ENCODE assay signal across 31 cellular contexts in genomic region chr20:16415079-16415478, GRCh38.
DNase-seq lines count a peak whose midpoint lies in the region; ATAC-seq, FAIRE-seq and TF ChIP-seq lines count a peak whose summit lies in the region.
"Had no signal": no experiment of that assay in that cellular context is flagged by ENCODE, and none has a peak within 500 bp of the region (broad histone marks: within the 10 kb centered on the region; RNA-seq: fewer than 3 reads in every experiment).

No MANE protein-coding gene starts in this region.

- no peak overlapping the region for H3K4me3 ChIP-seq in bronchial epithelial cell (ENCODE audit: low read depth, low read length)
- H3K4me3 ChIP-seq in fibroblast of the aortic adventitia (ENCODE audit: low read depth, low read length): no peak overlapping the region
- H3K4me3 ChIP-seq in right atrium auricular region: no peak overlapping the region
- H3K4me3 ChIP-seq: ascending aorta, HAP-1, Peyer's patch, suprapubic skin had no signal

- DNase-seq in AG08395 (ENCODE audit: low spot score) (peak; percentile 20), GM03348 (ENCODE audit: low spot score) (peak; percentile 29), bronchial epithelial cell (ENCODE audit: low read depth) (peak; percentile 88), fibroblast of the aortic adventitia (ENCODE audit: low read depth) (peak; percentile 29), right atrium auricular region (ENCODE audit: low spot score) (no peak), GM20000 (ENCODE audit: low spot score) (no peak)
- DNase-seq in activated CD4-positive, alpha-beta T cell treated with anti-CD3 and anti-CD28 coated beads for 36 hours: no peak
- DNase-seq in activated naive CD4-positive, alpha-beta T cell treated with anti-CD3 and anti-CD28 coated beads, Interleukin-2, amount 50 U/mL, for 72 hours (ENCODE audit: low spot score in 2 of 2): no peak
- DNase-seq: activated CD4-positive, alpha-beta T cell treated with anti-CD3 and anti-CD28 coated beads for 1 hour; activated CD8-positive, alpha-beta T cell treated with anti-CD3 and anti-CD28 coated beads for 36 hours; activated effector memory CD4-positive, alpha-beta T cell treated with Interleukin-2 at 50 U/mL for 16 hours; caudate nucleus; CD4-positive, alpha-beta memory T cell; cortex of kidney; effector memory CD4-positive, alpha-beta T cell; hypothalamus; left colon; NCI-H1436 treated with DMSO at 0.1 percent for 48 hours; NCI-H2081 treated with DMSO at 0.1 percent for 48 hours; NCI-H2227 treated with DMSO at 0.1 percent for 48 hours; NCI-H69; Peyer's patch; SIG-M5; stimulated activated naive B cell treated with anti-CD40 and anti-IgM and Interleukin-4, amounts not matched to agents 10 μg/mL and 1 μg/mL and 100 μg/mL, for 72 hours had no signal

- no peaks in the 10 kb centered on the region for H3K27me3 Mint-ChIP-seq in activated CD4-positive, alpha-beta T cell treated with anti-CD3 and anti-CD28 coated beads for 36 hours
- H3K27me3 Mint-ChIP-seq: activated CD8-positive, alpha-beta T cell treated with anti-CD3 and anti-CD28 coated beads for 36 hours; activated naive CD8-positive, alpha-beta T cell; B cell; CD4-positive, alpha-beta memory T cell; natural killer cell treated with Interleukin-12 subunit alpha and Interleukin-12 subunit beta and Interleukin-15 and Interleukin-18, amount 100 ng/mL, for 72 hours; stimulated activated naive B cell treated with anti-CD40 and anti-IgM and Interleukin-4, amounts not matched to agents 10 μg/mL and 1 μg/mL and 100 μg/mL, for 72 hours had no signal

- intact Hi-C loops in activated CD4-positive, alpha-beta T cell treated with anti-CD3 and anti-CD28 coated beads for 36 hours (cut with DNase I, micrococcal nuclease): no loop called here

- no peak for ATAC-seq in activated CD4-positive, alpha-beta T cell treated with anti-CD3 and anti-CD28 coated beads for 36 hours
- no peak for ATAC-seq in activated naive CD4-positive, alpha-beta T cell treated with anti-CD3 and anti-CD28 coated beads, Interleukin-2, amount 50 U/mL, for 72 hours
- ATAC-seq: activated CD8-positive, alpha-beta T cell treated with anti-CD3 and anti-CD28 coated beads for 36 hours; natural killer cell treated with Interleukin-12 subunit alpha and Interleukin-12 subunit beta and Interleukin-15 and Interleukin-18, amount 100 ng/mL, for 72 hours; stimulated activated naive B cell treated with anti-CD40 and anti-IgM and Interleukin-4, amounts not matched to agents 10 μg/mL and 1 μg/mL and 100 μg/mL, for 72 hours had no signal

- H3K27ac Mint-ChIP-seq in activated CD4-positive, alpha-beta T cell treated with anti-CD3 and anti-CD28 coated beads for 36 hours: no peak overlapping the region
- no peak overlapping the region for H3K27ac Mint-ChIP-seq in activated naive CD4-positive, alpha-beta T cell treated with anti-CD3 and anti-CD28 coated beads, Interleukin-2, amount 50 U/mL, for 72 hours
- H3K27ac Mint-ChIP-seq: activated CD8-positive, alpha-beta T cell treated with anti-CD3 and anti-CD28 coated beads for 36 hours; activated naive CD8-positive, alpha-beta T cell; B cell; natural killer cell treated with Interleukin-12 subunit alpha and Interleukin-12 subunit beta and Interleukin-15 and Interleukin-18, amount 100 ng/mL, for 72 hours; stimulated activated naive B cell treated with anti-CD40 and anti-IgM and Interleukin-4, amounts not matched to agents 10 μg/mL and 1 μg/mL and 100 μg/mL, for 72 hours; T-helper 2 cell treated with Interferon-gamma antibody and Interleukin-4, amounts not matched to agents 5 μg/mL and 100 μg/mL, for 36 hours had no signal

- H3K27ac ChIP-seq in right atrium auricular region: no peak overlapping the region
- H3K27ac ChIP-seq: ascending aorta, Peyer's patch, suprapubic skin had no signal

- H3K9me3 Mint-ChIP-seq in activated CD4-positive, alpha-beta T cell treated with anti-CD3 and anti-CD28 coated beads for 36 hours (ENCODE audit: low read depth): peaks cover 6% of the 10 kb centered on the region
- H3K9me3 Mint-ChIP-seq in activated naive CD4-positive, alpha-beta T cell treated with anti-CD3 and anti-CD28 coated beads, Interleukin-2, amount 50 U/mL, for 72 hours: peaks cover 10 to 11% of the 10 kb centered on the region in 2 donors
- H3K9me3 Mint-ChIP-seq: activated CD8-positive, alpha-beta T cell treated with anti-CD3 and anti-CD28 coated beads for 36 hours; T-helper 2 cell treated with Interferon-gamma antibody and Interleukin-4, amounts not matched to agents 5 μg/mL and 100 μg/mL, for 36 hours had no signal

- no peaks in the 10 kb centered on the region for H3K4me1 Mint-ChIP-seq in activated CD4-positive, alpha-beta T cell treated with anti-CD3 and anti-CD28 coated beads for 36 hours
- H3K4me1 Mint-ChIP-seq: B cell; CD4-positive, alpha-beta memory T cell had no signal

- no peak for TF ChIP-seq CTCF in bronchial epithelial cell (IDR thresholded peaks at IDR 0.05; ENCODE audit: insufficient read depth, low read length, severe bottlenecking)
- no peak for TF ChIP-seq CTCF in fibroblast of the aortic adventitia (IDR thresholded peaks at IDR 0.05; ENCODE audit: insufficient read depth, low read length)
- no peak for TF ChIP-seq CTCF in right atrium auricular region (IDR thresholded peaks at IDR 0.05)
- no peak for TF ChIP-seq CTCF in GM20000 (IDR thresholded peaks at IDR 0.05; ENCODE audit: extremely low read depth, missing control alignments)

- peaks cover 0 to 23% of the 10 kb centered on the region in 2 donors for H3K9me3 ChIP-seq in right atrium auricular region
- H3K9me3 ChIP-seq: HAP-1, Peyer's patch had no signal

- H3K36me3 ChIP-seq in bronchial epithelial cell (ENCODE audit: control insufficient read depth, insufficient read depth, low read length): peaks cover 1% of the 10 kb centered on the region
- no peaks in the 10 kb centered on the region for H3K36me3 ChIP-seq in right atrium auricular region
- H3K36me3 ChIP-seq: HAP-1 had no signal

- CTCF ChIA-PET in activated CD4-positive, alpha-beta T cell treated with anti-CD3 and anti-CD28 coated beads for 36 hours (lab: Charles Lee): interaction anchor here (0.5 to 0.7 kb wide), 2 partner anchors 205 to 1089 kb away, joined by 3 to 4 read pairs; no protein-coding TSS in a partner anchor

- no peak overlapping the region for H3K4me3 Mint-ChIP-seq in activated CD4-positive, alpha-beta T cell treated with anti-CD3 and anti-CD28 coated beads for 36 hours
- H3K4me3 Mint-ChIP-seq: activated CD8-positive, alpha-beta T cell treated with anti-CD3 and anti-CD28 coated beads for 36 hours; activated naive CD8-positive, alpha-beta T cell; B cell; CD4-positive, alpha-beta memory T cell; natural killer cell treated with Interleukin-12 subunit alpha and Interleukin-12 subunit beta and Interleukin-15 and Interleukin-18, amount 100 ng/mL, for 72 hours; stimulated activated naive B cell treated with anti-CD40 and anti-IgM and Interleukin-4, amounts not matched to agents 10 μg/mL and 1 μg/mL and 100 μg/mL, for 72 hours; T-helper 2 cell treated with Interferon-gamma antibody and Interleukin-4, amounts not matched to agents 5 μg/mL and 100 μg/mL, for 36 hours had no signal

- no peaks in the 10 kb centered on the region for H3K4me1 ChIP-seq in right atrium auricular region
- H3K4me1 ChIP-seq: ascending aorta, HAP-1, Peyer's patch, suprapubic skin had no signal

- H3K36me3 Mint-ChIP-seq in activated CD4-positive, alpha-beta T cell treated with anti-CD3 and anti-CD28 coated beads for 36 hours (ENCODE audit: low read depth): peaks cover 41% of the 10 kb centered on the region
- peaks cover 8 to 28% of the 10 kb centered on the region in 2 donors for H3K36me3 Mint-ChIP-seq in activated naive CD4-positive, alpha-beta T cell treated with anti-CD3 and anti-CD28 coated beads, Interleukin-2, amount 50 U/mL, for 72 hours

- H3K27me3 ChIP-seq in bronchial epithelial cell (ENCODE audit: control insufficient read depth, insufficient read depth, low read length) (no peaks in the 10 kb centered on the region), right atrium auricular region (no peaks in the 10 kb centered on the region)
- H3K27me3 ChIP-seq: ascending aorta, Peyer's patch, suprapubic skin had no signal

- POLR2A ChIA-PET in activated CD4-positive, alpha-beta T cell treated with anti-CD3 and anti-CD28 coated beads for 36 hours (lab: Charles Lee): no interaction called here

- no peak for FAIRE-seq in bronchial epithelial cell (lab: Jason Lieb, UNC)

Comparison
In these comparisons a context has a peak if more than half of its experiments do, and no peak if none do; other contexts are left out.
1. DNase-seq: peak in AG08395 (single experiment), GM03348 (single experiment), bronchial epithelial cell (single experiment) and fibroblast of the aortic adventitia (single experiment); none in activated CD4-positive, alpha-beta T cell treated with anti-CD3 and anti-CD28 coated beads for 36 hours (single experiment), right atrium auricular region (single experiment), GM20000 (single experiment) and activated naive CD4-positive, alpha-beta T cell treated with anti-CD3 and anti-CD28 coated beads, Interleukin-2, amount 50 U/mL, for 72 hours (0 of 2).